ENCODE assay signal across 6 cellular contexts in the genomic region with DNA sequence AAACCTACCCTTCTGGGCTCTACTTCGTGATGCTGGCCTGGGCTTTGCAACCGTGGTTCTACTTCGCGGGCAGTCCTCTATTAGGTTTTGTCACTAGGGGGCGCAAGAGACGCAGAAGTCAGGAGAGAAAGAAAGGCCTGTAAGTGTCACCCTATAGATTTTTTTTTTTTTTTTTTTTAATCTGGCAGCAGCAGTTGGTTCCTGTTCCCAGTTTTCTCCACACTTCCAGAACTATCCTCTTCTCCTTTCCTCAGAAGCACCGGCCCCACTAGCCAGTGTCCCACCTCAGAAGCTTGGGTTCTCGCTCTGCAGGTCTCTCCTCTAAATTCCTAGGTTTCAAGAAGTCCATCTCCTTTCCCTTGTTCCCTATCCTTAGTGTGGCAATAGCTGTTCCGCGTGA. TPM values are rescaled to one million over a fixed set of nuclear protein-coding genes. Genes with fewer than 3 reads are reported as not detected.
A peak's percentile ranks its signal among the peaks of the same experiment; 100 is the strongest.
DNase-seq lines count a peak whose midpoint lies in the region; ATAC-seq and FAIRE-seq lines count a peak whose summit lies in the region.
"Had no signal": no experiment of that assay in that cellular context is flagged by ENCODE, and none has a peak within 500 bp of the region (broad histone marks: within the 10 kb centered on the region; RNA-seq: fewer than 3 reads in every experiment).

No MANE protein-coding gene starts in this region.

- no peak for ATAC-seq in activated naive CD8-positive, alpha-beta T cell treated with anti-CD3 and anti-CD28 coated beads, Interleukin-2, amount 50 U/mL, for 24 hours

- H3K27ac Mint-ChIP-seq in activated naive CD8-positive, alpha-beta T cell treated with anti-CD3 and anti-CD28 coated beads, Interleukin-2, amount 50 U/mL, for 24 hours = no peak overlapping the region

- no peaks in the 10 kb centered on the region for H3K9me3 ChIP-seq in GM23248 (ENCODE audit: low read depth)

- H3K27ac ChIP-seq in GM23248 = no peak overlapping the region

- H3K27me3 Mint-ChIP-seq in activated naive CD8-positive, alpha-beta T cell treated with anti-CD3 and anti-CD28 coated beads, Interleukin-2, amount 50 U/mL, for 24 hours = peaks cover 14% of the 10 kb centered on the region

- no peaks in the 10 kb centered on the region for H3K9me3 Mint-ChIP-seq in activated naive CD8-positive, alpha-beta T cell treated with anti-CD3 and anti-CD28 coated beads, Interleukin-2, amount 50 U/mL, for 24 hours

- no peaks in the 10 kb centered on the region for H3K36me3 ChIP-seq in GM23248 (ENCODE audit: low read depth)

- no peak for FAIRE-seq in frontal cortex (lab: Jason Lieb, UNC)

- peak overlapping the region; percentile 49; the same call in 1 of the 2 replicates for H2AFZ ChIP-seq in GM23248

- H3K4me1 Mint-ChIP-seq in activated naive CD8-positive, alpha-beta T cell treated with anti-CD3 and anti-CD28 coated beads, Interleukin-2, amount 50 U/mL, for 24 hours = peaks cover 3% of the 10 kb centered on the region

- peaks cover 11% of the 10 kb centered on the region; the same call in 1 of the 2 replicates for H3K4me1 ChIP-seq in GM23248 (ENCODE audit: insufficient read depth)

- H4K20me1 ChIP-seq in GM23248 (ENCODE audit: insufficient read depth) = no peaks in the 10 kb centered on the region

- in situ Hi-C loops in GM23248 (cut with MboI) = loop anchor here (25.0 kb wide), 1 partner anchor 558 kb away; the partner anchor contains the start of genes LELP1 and PRR9

- DNase-seq in GM23248 = peak; percentile 74
- DNase-seq in NCI-H526 treated with DMSO at 0.1 percent for 48 hours (lab: John Stamatoyannopoulos, UW) = peak; percentile 47
- DNase-seq in activated naive CD8-positive, alpha-beta T cell treated with anti-CD3 and anti-CD28 coated beads, Interleukin-2, amount 50 U/mL, for 24 hours = peak; percentile 62
- peak; percentile 53 for DNase-seq in mucosa of gallbladder (ENCODE audit: low spot score)
- DNase-seq in frontal cortex (ENCODE audit: low spot score in 2 of 2) = no peak

- H3F3A ChIP-seq in GM23248 (ENCODE audit: insufficient read depth) = no peaks in the 10 kb centered on the region

- no peak overlapping the region for H3K4me3 ChIP-seq in GM23248

- H3K4me2 ChIP-seq in GM23248 (ENCODE audit: unreplicated experiment) = no peak overlapping the region

- WGBS in GM23248 (ENCODE audit: low coverage in 1 of 2, low lambda C conversion rate in 2 of 2, missing lambda C conversion rate in 2 of 2), 2 experiments = 21 to 28% methylated on average over 10 of the region's 10 CpGs

- H3K4me3 Mint-ChIP-seq in activated naive CD8-positive, alpha-beta T cell treated with anti-CD3 and anti-CD28 coated beads, Interleukin-2, amount 50 U/mL, for 24 hours = no peak overlapping the region

- no peaks in the 10 kb centered on the region for H3K79me2 ChIP-seq in GM23248 (ENCODE audit: insufficient read depth)

- H3K27me3 ChIP-seq in GM23248 (replicated peaks; ENCODE audit: insufficient read depth) = no peaks in the 10 kb centered on the region

- H3K36me3 Mint-ChIP-seq in activated naive CD8-positive, alpha-beta T cell treated with anti-CD3 and anti-CD28 coated beads, Interleukin-2, amount 50 U/mL, for 24 hours (ENCODE audit: low read depth) = no peaks in the 10 kb centered on the region

- H3K9me2 ChIP-seq in GM23248 (ENCODE audit: insufficient read depth) = no peaks in the 10 kb centered on the region

- H3K9ac ChIP-seq in GM23248 = no peak overlapping the region

RNA-seq across cellular contexts. Expression of gene LCE2D, which starts 9.1 kb away (rescaled TPM):
- total RNA-seq in GM23248 (2014; rRNA removed; shearing (Covaris generic)) = not detected in 2 replicates
- not detected in 2 replicates for polyA plus RNA-seq in GM23248 (2016; fragmentation: Nextera tagmentation; extraction: Ambion mirVana)
- total RNA-seq in mucosa of gallbladder (not detected), frontal cortex (not detected)
- total RNA-seq: mononuclear cell had no signal

RNA-seq across cellular contexts. Expression of gene LCE2C, which starts 21.0 kb away (rescaled TPM):
- 3.2 TPM in 1 of 2 replicates, not detected in the other for total RNA-seq in GM23248 (2014; rRNA removed; shearing (Covaris generic))
- 1.8 and 2.0 TPM in 2 replicates for polyA plus RNA-seq in GM23248 (2016; fragmentation: Nextera tagmentation; extraction: Ambion mirVana)
- not detected for total RNA-seq in mucosa of gallbladder
- not detected for total RNA-seq in frontal cortex
- total RNA-seq: mononuclear cell had no signal

RNA-seq across cellular contexts. Expression of gene LCE3A, which starts 31.2 kb away (rescaled TPM):
- not detected in 2 replicates for total RNA-seq in GM23248 (2014; rRNA removed; shearing (Covaris generic))
- 1.4 TPM in 1 of 2 replicates, not detected in the other for polyA plus RNA-seq in GM23248 (2016; fragmentation: Nextera tagmentation; extraction: Ambion mirVana)
- total RNA-seq in mucosa of gallbladder (not detected), frontal cortex (not detected)
- total RNA-seq: mononuclear cell had no signal

RNA-seq across cellular contexts. Expression of gene LCE2B, which starts 31.8 kb away (rescaled TPM):
- total RNA-seq in GM23248 (2014; rRNA removed; shearing (Covaris generic)) = not detected in 2 replicates
- polyA plus RNA-seq in GM23248 (2016; fragmentation: Nextera tagmentation; extraction: Ambion mirVana) = not detected in 2 replicates
- total RNA-seq in mucosa of gallbladder (not detected), frontal cortex (not detected)
- total RNA-seq: mononuclear cell had no signal

RNA-seq across cellular contexts. Expression of gene LCE3B, which starts 40.5 kb away (rescaled TPM):
- not detected in 2 replicates for total RNA-seq in GM23248 (2014; rRNA removed; shearing (Covaris generic))
- polyA plus RNA-seq in GM23248 (2016; fragmentation: Nextera tagmentation; extraction: Ambion mirVana) = not detected in 2 replicates
- total RNA-seq in mucosa of gallbladder = not detected
- not detected for total RNA-seq in frontal cortex
- total RNA-seq: mononuclear cell had no signal

Comparison
In these comparisons a context has a peak if more than half of its experiments do, and no peak if none do; other contexts are left out.
1. DNase-seq: peak in GM23248 (single experiment), NCI-H526 treated with DMSO at 0.1 percent for 48 hours (single experiment), activated naive CD8-positive, alpha-beta T cell treated with anti-CD3 and anti-CD28 coated beads, Interleukin-2, amount 50 U/mL, for 24 hours (single experiment) and mucosa of gallbladder (single experiment); none in frontal cortex (0 of 2).